14 cellular contexts compared by ENCODE assay signal in genomic region chr3:38519000-38519399, GRCh38. TPM values are rescaled to one million over a fixed set of nuclear protein-coding genes. Genes with fewer than 3 reads are reported as not detected.
A peak's percentile ranks its signal among the peaks of the same experiment; 100 is the strongest.
DNase-seq lines count a peak whose midpoint lies in the region; ATAC-seq and TF ChIP-seq lines count a peak whose summit lies in the region.
"Had no signal": no experiment of that assay in that cellular context is flagged by ENCODE, and none has a peak within 500 bp of the region (broad histone marks: within the 10 kb centered on the region; RNA-seq: fewer than 3 reads in every experiment).

No MANE protein-coding gene starts in this region.

- intact Hi-C loops in activated CD4-positive, alpha-beta memory T cell treated with anti-CD3 and anti-CD28 coated beads for 36 hours (cut with micrococcal nuclease): loop anchor here (1.0 kb wide), 1 partner anchor 23 kb away; the partner anchor contains the start of gene EXOG

- H3K27me3 ChIP-seq in foreskin keratinocyte: no peaks in the 10 kb centered on the region
- H3K27me3 ChIP-seq: hepatocyte had no signal

- no peaks in the 10 kb centered on the region for H3K27me3 Mint-ChIP-seq in activated naive CD4-positive, alpha-beta T cell treated with anti-CD3 and anti-CD28 coated beads, Interleukin-2, amount 10 ng/mL, durations not matched to agents 7 days and 5 days
- H3K27me3 Mint-ChIP-seq in activated CD4-positive, alpha-beta memory T cell treated with anti-CD3 and anti-CD28 coated beads for 36 hours: no peaks in the 10 kb centered on the region

- peak overlapping the region; percentile 93 for H3K27ac Mint-ChIP-seq in activated naive CD4-positive, alpha-beta T cell treated with anti-CD3 and anti-CD28 coated beads, Interleukin-2, amount 10 ng/mL, durations not matched to agents 7 days and 5 days
- H3K27ac Mint-ChIP-seq in activated CD4-positive, alpha-beta memory T cell treated with anti-CD3 and anti-CD28 coated beads for 36 hours: peak overlapping the region; percentile 31

- CTCF ChIA-PET in activated naive CD4-positive, alpha-beta T cell treated with anti-CD3 and anti-CD28 coated beads, Interleukin-2, amount 10 ng/mL, durations not matched to agents 7 days and 5 days (lab: Charles Lee): interaction anchor here (0.8 to 5.0 kb wide), 8 partner anchors 19 to 481 kb away, joined by 3 to 68 read pairs (median 5); partner anchors contain the start of genes EXOG and XYLB
- CTCF ChIA-PET in activated CD4-positive, alpha-beta memory T cell treated with anti-CD3 and anti-CD28 coated beads for 36 hours (lab: Charles Lee): interaction anchor here (1.0 to 6.0 kb wide), 8 partner anchors 9 to 481 kb away, joined by 3 to 81 read pairs (median 5); partner anchors contain the start of genes EXOG and XYLB

- TF ChIP-seq CTCF in foreskin keratinocyte (conservative IDR thresholded peaks at IDR 0.05): no peak

- no peak for TF ChIP-seq POLR2A in GM18505 (IDR thresholded peaks at IDR 0.05; ENCODE audit: borderline replicate concordance, extremely low read depth, insufficient read depth, insufficient read length)

- peaks cover 3% of the 10 kb centered on the region for H3K4me1 ChIP-seq in foreskin keratinocyte
- H3K4me1 ChIP-seq: prostate gland had no signal

- H3K27ac ChIP-seq in foreskin keratinocyte: no peak overlapping the region
- H3K27ac ChIP-seq: epithelial cell of prostate, hepatocyte, prostate gland had no signal

- DNase-seq in activated naive CD4-positive, alpha-beta T cell treated with anti-CD3 and anti-CD28 coated beads, Interleukin-2, amount 10 ng/mL, durations not matched to agents 7 days and 5 days: no peak
- no peak for DNase-seq in activated naive CD4-positive, alpha-beta T cell treated with Interleukin-2 at 50 U/mL for 16 hours
- DNase-seq in EL (peak; percentile 82), foreskin keratinocyte (peak in 1 of 2 donors; percentile 70), NCI-H526 (lab: John Stamatoyannopoulos, UW) (no peak), germinal center (ENCODE audit: low spot score) (no peak)
- no peak for DNase-seq in activated CD4-positive, alpha-beta memory T cell treated with anti-CD3 and anti-CD28 coated beads for 36 hours
- DNase-seq: activated gamma-delta T cell, NCI-H187 treated with DMSO at 0.1 percent for 48 hours had no signal

- POLR2A ChIA-PET in activated CD4-positive, alpha-beta memory T cell treated with anti-CD3 and anti-CD28 coated beads for 36 hours (lab: Charles Lee): no interaction called here

- ATAC-seq in foreskin keratinocyte: peak; percentile 95
- ATAC-seq in GM18505 (IDR thresholded peaks at IDR 0.05; ENCODE audit: unreplicated experiment): no peak
- ATAC-seq: HCT116 had no signal

- peaks cover 39% of the 10 kb centered on the region for H3K4me1 Mint-ChIP-seq in activated naive CD4-positive, alpha-beta T cell treated with anti-CD3 and anti-CD28 coated beads, Interleukin-2, amount 10 ng/mL, durations not matched to agents 7 days and 5 days
- H3K4me1 Mint-ChIP-seq in activated CD4-positive, alpha-beta memory T cell treated with anti-CD3 and anti-CD28 coated beads for 36 hours (ENCODE audit: low read depth): peaks cover 30% of the 10 kb centered on the region

- no peak overlapping the region for H3K4me3 Mint-ChIP-seq in activated naive CD4-positive, alpha-beta T cell treated with anti-CD3 and anti-CD28 coated beads, Interleukin-2, amount 10 ng/mL, durations not matched to agents 7 days and 5 days
- H3K4me3 Mint-ChIP-seq in activated CD4-positive, alpha-beta memory T cell treated with anti-CD3 and anti-CD28 coated beads for 36 hours: no peak overlapping the region

- peaks cover 32% of the 10 kb centered on the region for H3K36me3 Mint-ChIP-seq in activated naive CD4-positive, alpha-beta T cell treated with anti-CD3 and anti-CD28 coated beads, Interleukin-2, amount 10 ng/mL, durations not matched to agents 7 days and 5 days
- H3K36me3 Mint-ChIP-seq in activated CD4-positive, alpha-beta memory T cell treated with anti-CD3 and anti-CD28 coated beads for 36 hours: peaks cover 17% of the 10 kb centered on the region

- H3K9me3 Mint-ChIP-seq in activated naive CD4-positive, alpha-beta T cell treated with anti-CD3 and anti-CD28 coated beads, Interleukin-2, amount 10 ng/mL, durations not matched to agents 7 days and 5 days: no peaks in the 10 kb centered on the region
- no peaks in the 10 kb centered on the region for H3K9me3 Mint-ChIP-seq in activated CD4-positive, alpha-beta memory T cell treated with anti-CD3 and anti-CD28 coated beads for 36 hours

RNA-seq across cellular contexts. Expression of gene EXOG, which starts 22.9 kb away (rescaled TPM):
- 10 to 100 TPM; 11.7 to 13.0 TPM for total RNA-seq in activated CD4-positive, alpha-beta memory T cell treated with anti-CD3 and anti-CD28 coated beads for 36 hours
- total RNA-seq in foreskin keratinocyte: 9.2 and 9.3 TPM in 2 replicates
- 5.5 and 5.8 TPM in 2 replicates for polyA plus RNA-seq in foreskin keratinocyte
